In genomic region chr15:60390931-60391501, GRCh38 we compare ENCODE assay signal across 1 cellular context.
TF ChIP-seq lines count a peak whose summit lies in the region.

No MANE protein-coding gene starts in this region.

TF ChIP-seq in GM23338, 12 proteins besides CTCF, POLR2A, EP300 and RAD21 (continued from another document):
- TF ChIP-seq, protein P1, sequence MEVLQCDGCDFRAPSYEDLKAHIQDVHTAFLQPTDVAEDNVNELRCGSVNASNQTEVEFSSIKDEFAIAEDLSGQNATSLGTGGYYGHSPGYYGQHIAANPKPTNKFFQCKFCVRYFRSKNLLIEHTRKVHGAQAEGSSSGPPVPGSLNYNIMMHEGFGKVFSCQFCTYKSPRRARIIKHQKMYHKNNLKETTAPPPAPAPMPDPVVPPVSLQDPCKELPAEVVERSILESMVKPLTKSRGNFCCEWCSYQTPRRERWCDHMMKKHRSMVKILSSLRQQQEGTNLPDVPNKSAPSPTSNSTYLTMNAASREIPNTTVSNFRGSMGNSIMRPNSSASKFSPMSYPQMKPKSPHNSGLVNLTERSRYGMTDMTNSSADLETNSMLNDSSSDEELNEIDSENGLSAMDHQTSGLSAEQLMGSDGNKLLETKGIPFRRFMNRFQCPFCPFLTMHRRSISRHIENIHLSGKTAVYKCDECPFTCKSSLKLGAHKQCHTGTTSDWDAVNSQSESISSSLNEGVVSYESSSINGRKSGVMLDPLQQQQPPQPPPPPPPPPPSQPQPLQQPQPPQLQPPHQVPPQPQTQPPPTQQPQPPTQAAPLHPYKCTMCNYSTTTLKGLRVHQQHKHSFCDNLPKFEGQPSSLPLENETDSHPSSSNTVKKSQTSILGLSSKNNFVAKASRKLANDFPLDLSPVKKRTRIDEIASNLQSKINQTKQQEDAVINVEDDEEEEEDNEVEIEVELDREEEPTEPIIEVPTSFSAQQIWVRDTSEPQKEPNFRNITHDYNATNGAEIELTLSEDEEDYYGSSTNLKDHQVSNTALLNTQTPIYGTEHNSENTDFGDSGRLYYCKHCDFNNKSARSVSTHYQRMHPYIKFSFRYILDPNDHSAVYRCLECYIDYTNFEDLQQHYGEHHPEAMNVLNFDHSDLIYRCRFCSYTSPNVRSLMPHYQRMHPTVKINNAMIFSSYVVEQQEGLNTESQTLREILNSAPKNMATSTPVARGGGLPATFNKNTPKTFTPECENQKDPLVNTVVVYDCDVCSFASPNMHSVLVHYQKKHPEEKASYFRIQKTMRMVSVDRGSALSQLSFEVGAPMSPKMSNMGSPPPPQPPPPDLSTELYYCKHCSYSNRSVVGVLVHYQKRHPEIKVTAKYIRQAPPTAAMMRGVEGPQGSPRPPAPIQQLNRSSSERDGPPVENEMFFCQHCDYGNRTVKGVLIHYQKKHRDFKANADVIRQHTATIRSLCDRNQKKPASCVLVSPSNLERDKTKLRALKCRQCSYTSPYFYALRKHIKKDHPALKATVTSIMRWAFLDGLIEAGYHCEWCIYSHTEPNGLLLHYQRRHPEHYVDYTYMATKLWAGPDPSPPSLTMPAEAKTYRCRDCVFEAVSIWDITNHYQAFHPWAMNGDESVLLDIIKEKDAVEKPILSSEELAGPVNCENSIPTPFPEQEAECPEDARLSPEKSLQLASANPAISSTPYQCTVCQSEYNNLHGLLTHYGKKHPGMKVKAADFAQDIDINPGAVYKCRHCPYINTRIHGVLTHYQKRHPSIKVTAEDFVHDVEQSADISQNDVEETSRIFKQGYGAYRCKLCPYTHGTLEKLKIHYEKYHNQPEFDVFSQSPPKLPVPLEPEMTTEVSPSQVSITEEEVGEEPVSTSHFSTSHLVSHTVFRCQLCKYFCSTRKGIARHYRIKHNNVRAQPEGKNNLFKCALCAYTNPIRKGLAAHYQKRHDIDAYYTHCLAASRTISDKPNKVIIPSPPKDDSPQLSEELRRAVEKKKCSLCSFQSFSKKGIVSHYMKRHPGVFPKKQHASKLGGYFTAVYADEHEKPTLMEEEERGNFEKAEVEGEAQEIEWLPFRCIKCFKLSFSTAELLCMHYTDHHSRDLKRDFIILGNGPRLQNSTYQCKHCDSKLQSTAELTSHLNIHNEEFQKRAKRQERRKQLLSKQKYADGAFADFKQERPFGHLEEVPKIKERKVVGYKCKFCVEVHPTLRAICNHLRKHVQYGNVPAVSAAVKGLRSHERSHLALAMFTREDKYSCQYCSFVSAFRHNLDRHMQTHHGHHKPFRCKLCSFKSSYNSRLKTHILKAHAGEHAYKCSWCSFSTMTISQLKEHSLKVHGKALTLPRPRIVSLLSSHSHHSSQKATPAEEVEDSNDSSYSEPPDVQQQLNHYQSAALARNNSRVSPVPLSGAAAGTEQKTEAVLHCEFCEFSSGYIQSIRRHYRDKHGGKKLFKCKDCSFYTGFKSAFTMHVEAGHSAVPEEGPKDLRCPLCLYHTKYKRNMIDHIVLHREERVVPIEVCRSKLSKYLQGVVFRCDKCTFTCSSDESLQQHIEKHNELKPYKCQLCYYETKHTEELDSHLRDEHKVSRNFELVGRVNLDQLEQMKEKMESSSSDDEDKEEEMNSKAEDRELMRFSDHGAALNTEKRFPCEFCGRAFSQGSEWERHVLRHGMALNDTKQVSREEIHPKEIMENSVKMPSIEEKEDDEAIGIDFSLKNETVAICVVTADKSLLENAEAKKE (CRISPR knock-in tag; IDR thresholded peaks at IDR 0.05) = no peak
- TF ChIP-seq STAT1 (IDR thresholded peaks at IDR 0.05; ENCODE audit: unreplicated experiment) (no peak), JUNB (IDR thresholded peaks at IDR 0.05; ENCODE audit: unreplicated experiment) (no peak), CREB1 (CRISPR knock-in tag; IDR thresholded peaks at IDR 0.05; ENCODE audit: low read depth) (no peak), POLR2AphosphoS5 (IDR thresholded peaks at IDR 0.05; ENCODE audit: low read depth) (no peak), EZH2 (IDR thresholded peaks at IDR 0.05; ENCODE audit: low read depth, unreplicated experiment) (no peak)
